ENCODE assay signal across 35 cellular contexts in the genomic region with DNA sequence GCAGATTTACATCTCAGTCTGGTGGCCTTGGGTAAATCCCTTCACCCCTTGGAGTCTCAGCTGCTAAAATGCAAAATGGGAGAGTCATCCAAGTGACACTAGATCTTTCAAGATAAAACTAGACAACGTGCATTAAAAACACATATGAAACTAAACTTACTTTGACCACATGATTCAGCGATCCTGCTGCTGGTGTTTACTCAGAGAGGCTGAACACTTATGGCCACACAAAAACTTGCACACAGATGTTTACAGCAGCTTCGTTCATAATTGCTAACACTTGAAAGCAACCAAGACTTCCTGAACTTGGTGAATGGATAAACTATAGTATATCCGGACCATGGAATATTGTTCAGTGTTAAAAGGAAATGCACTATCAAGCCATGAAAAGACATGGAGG. TPM values are rescaled to one million over a fixed set of nuclear protein-coding genes. Genes with fewer than 3 reads are reported as not detected.
"Had no signal": no experiment of that assay in that cellular context is flagged by ENCODE, and none has a peak within 500 bp of the region (broad histone marks: within the 10 kb centered on the region; RNA-seq: fewer than 3 reads in every experiment).

No MANE protein-coding gene starts in this region.

- H3K4me3 ChIP-seq: breast epithelium, esophagus squamous epithelium, gastroesophageal sphincter, hepatocyte, ovary, skin epidermis, thoracic aorta had no signal

- H3K27me3 ChIP-seq: breast epithelium, esophagus squamous epithelium, hepatocyte, ovary had no signal

- H3K36me3 ChIP-seq: breast epithelium, esophagus squamous epithelium, gastroesophageal sphincter, neutrophil, ovary, thoracic aorta had no signal

- H3K79me2 ChIP-seq: hepatocyte had no signal

- ATAC-seq: activated CD8-positive, alpha-beta T cell treated with anti-CD3 and anti-CD28 coated beads for 36 hours; activated naive CD8-positive, alpha-beta T cell treated with anti-CD3 and anti-CD28 coated beads, Interleukin-2, amount 50 U/mL, for 24 hours; gastroesophageal sphincter; left colon; sciatic nerve; stimulated activated effector memory CD8-positive, alpha-beta T cell treated with anti-CD3 and anti-CD28 coated beads, Interleukin-12 subunit alpha, Interleukin-12 subunit beta, amount 100 ng/mL, for 72 hours had no signal

- H2AFZ ChIP-seq: hepatocyte had no signal

- H3K9me3 ChIP-seq: breast epithelium, esophagus squamous epithelium, gastroesophageal sphincter, neutrophil, ovary, thoracic aorta had no signal

- H3K4me1 ChIP-seq: breast epithelium, gastroesophageal sphincter had no signal

- H3K27ac ChIP-seq: breast epithelium, epithelial cell of prostate, esophagus squamous epithelium, gastroesophageal sphincter, hepatocyte, neutrophil, ovary, skin epidermis, thoracic aorta had no signal

- H3K4me2 ChIP-seq: hepatocyte had no signal

- DNase-seq: activated CD4-positive, alpha-beta T cell treated with anti-CD3 and anti-CD28 coated beads for 1 hour; activated CD4-positive, alpha-beta T cell treated with anti-CD3 and anti-CD28 coated beads, Interleukin-2, amount 10 ng/mL, durations not matched to agents 7 days and 5 days; activated CD8-positive, alpha-beta T cell treated with anti-CD3 and anti-CD28 coated beads for 36 hours; activated naive CD8-positive, alpha-beta T cell treated with anti-CD3 and anti-CD28 coated beads, Interleukin-2, amount 50 U/mL, for 24 hours; activated T-cell treated with anti-CD3 and anti-CD28 coated beads, Interleukin-2, amount 50 U/mL, for 48 hours; dermis blood vessel endothelial cell; effector CD8-positive, alpha-beta T cell; esophagus squamous epithelium; kidney; left colon; mammary epithelial cell; naive B cell; nephron progenitor cell; ovary; stimulated activated CD4-positive, alpha-beta T cell treated with anti-CD3 and anti-CD28 coated beads, Interleukin-4, amount 100 ng/mL, for 24 hours; T1000; trophoblast cell had no signal

- FAIRE-seq: colon, endometrium, kidney, urothelium cell line had no signal

RNA-seq across cellular contexts. Expression of a gene that starts 55.3 kb away (rescaled TPM):
- total RNA-seq: activated CD4-positive, alpha-beta T cell treated with anti-CD3 and anti-CD28 coated beads, Interleukin-2, amount 10 ng/mL, durations not matched to agents 7 days and 5 days; activated CD8-positive, alpha-beta T cell treated with anti-CD3 and anti-CD28 coated beads for 36 hours; activated T-helper 2 cell treated with anti-CD3 and anti-CD28 coated beads, Interferon-gamma antibody, Interleukin-2, Interleukin-4, amounts not matched to agents 10 μg/mL and 5 μg/mL and 100 μg/mL, durations not matched to agents 14 hours and 24 hours and 36 hours; dermis blood vessel endothelial cell; esophagus squamous epithelium; gastroesophageal sphincter; hepatocyte; kidney; left colon; liver; mammary epithelial cell; mesothelial cell of epicardium; ovary; progenitor cell of endocrine pancreas; renal cortical epithelial cell; sciatic nerve; subcutaneous adipose tissue; thoracic aorta had no signal
- polyA plus RNA-seq: hepatocyte, liver, mammary epithelial cell, ovary had no signal
